15 cellular contexts compared by ENCODE assay signal in genomic region chr1:226953175-226953800, GRCh38.
"Had no signal": no experiment of that assay in that cellular context is flagged by ENCODE, and none has a peak within 500 bp of the region (broad histone marks: within the 10 kb centered on the region; RNA-seq: fewer than 3 reads in every experiment).

No MANE protein-coding gene starts in this region.

- H3K27me3 Mint-ChIP-seq: dendritic cell treated with granulocyte-macrophage colony-stimulating factor and Interleukin-4, amounts not matched to agents 40 ng/mL and 50 ng/mL, for 4 days had no signal

- DNase-seq: activated CD4-positive, alpha-beta T cell treated with anti-CD3 and anti-CD28 coated beads for 48 hours; activated CD8-positive, alpha-beta T cell treated with anti-CD3 and anti-CD28 coated beads, Interleukin-2, amount 10 ng/mL, durations not matched to agents 7 days and 5 days; foreskin keratinocyte; heart left ventricle; islet precursor cell; left ventricle myocardium superior; mesendoderm; ovary; stimulated activated CD4-positive, alpha-beta T cell treated with anti-CD3 and anti-CD28 coated beads, Interleukin-4, amount 100 ng/mL, for 1 hour; stimulated activated CD8-positive, alpha-beta memory T cell treated with anti-CD3 and anti-CD28 coated beads, Interleukin-4, amount 100 ng/mL, for 48 hours had no signal

- H3K27ac Mint-ChIP-seq: activated CD8-positive, alpha-beta T cell treated with anti-CD3 and anti-CD28 coated beads, Interleukin-2, amount 10 ng/mL, durations not matched to agents 7 days and 5 days; dendritic cell treated with granulocyte-macrophage colony-stimulating factor and Interleukin-4, amounts not matched to agents 40 ng/mL and 50 ng/mL, for 4 days; T-helper 1 cell treated with Interleukin-12 subunit alpha and Interleukin-12 subunit beta and Interleukin-4 antibody, amounts not matched to agents 30 μg/mL and 1 μg/mL, for 36 hours; WTC11 had no signal

- H3K27me3 ChIP-seq: cardiac muscle cell, foreskin keratinocyte, heart left ventricle, ovary had no signal

- H3K4me3 Mint-ChIP-seq: activated CD8-positive, alpha-beta T cell treated with anti-CD3 and anti-CD28 coated beads, Interleukin-2, amount 10 ng/mL, durations not matched to agents 7 days and 5 days; dendritic cell treated with granulocyte-macrophage colony-stimulating factor and Interleukin-4, amounts not matched to agents 40 ng/mL and 50 ng/mL, for 4 days; T-helper 1 cell treated with Interleukin-12 subunit alpha and Interleukin-12 subunit beta and Interleukin-4 antibody, amounts not matched to agents 30 μg/mL and 1 μg/mL, for 36 hours; WTC11 had no signal

- H3K4me3 ChIP-seq: cardiac muscle cell, heart left ventricle, ovary had no signal

- ATAC-seq: activated CD8-positive, alpha-beta T cell treated with anti-CD3 and anti-CD28 coated beads, Interleukin-2, amount 10 ng/mL, durations not matched to agents 7 days and 5 days; foreskin keratinocyte; heart left ventricle; left ventricle myocardium superior; SK-N-SH treated with all-trans-retinoic acid at 6 μM for 48 hours; WTC11 had no signal

- H3K27ac ChIP-seq: cardiac muscle cell, foreskin keratinocyte had no signal

- H3K9me3 ChIP-seq: ovary had no signal
